ENCODE assay signal across 8 cellular contexts in genomic region chr1:202379884-202380529, GRCh38. TPM values are rescaled to one million over a fixed set of nuclear protein-coding genes. Genes with fewer than 3 reads are reported as not detected.
DNase-seq lines count a peak whose midpoint lies in the region; ATAC-seq and TF ChIP-seq lines count a peak whose summit lies in the region.
"Not testable (repeated sequence)": the region's sequence is repeated elsewhere in the genome, so short reads cannot be mapped to it uniquely, and the experiment has no call there.

No MANE protein-coding gene starts in this region.

- CTCF ChIA-PET in IMR-90 (lab: Yijun Ruan, JAX); mammary epithelial cell (lab: Charles Lee; ENCODE audit: low non-redundant PET): not testable (repeated sequence)

- H2BK5ac ChIP-seq in IMR-90 (ENCODE audit: low read depth, low read length, poor library complexity, severe bottlenecking), result not testable (repeated sequence)

- TF ChIP-seq RAD21 in IMR-90 (IDR thresholded peaks at IDR 0.05; ENCODE audit: low read length), result not testable (repeated sequence)

- not testable (repeated sequence) for H3K9ac ChIP-seq in IMR-90 (ENCODE audit: low read depth, low read length); mammary epithelial cell (ENCODE audit: insufficient read depth, low read length)
- peak overlapping the region; percentile 42; the same call in 1 of the 2 replicates for H3K9ac ChIP-seq in iPS-20b (ENCODE audit: low read depth, low read length)

- H2AFZ ChIP-seq in IMR-90 (replicated peaks; ENCODE audit: low read length, poor library complexity); mammary epithelial cell (ENCODE audit: low read depth, low read length): not testable (repeated sequence)

- 20% methylated on average over 1 of the region's 4 CpGs; no CpG with 5 or more reads in 1 of the 2 experiments for WGBS in IMR-90 (ENCODE audit: extremely low coverage in 2 of 2, insufficient read length in 1 of 2), 2 experiments
- WGBS in mammary epithelial cell (ENCODE audit: low coverage, missing lambda C conversion rate), result 52% methylated on average over 4 of the region's 4 CpGs

- H3K27ac Mint-ChIP-seq in activated T-helper 1 cell treated with anti-CD3 and anti-CD28 coated beads, Interleukin-12 subunit alpha, Interleukin-12 subunit beta, Interleukin-2, Interleukin-4 antibody, amounts not matched to agents 30 ng/mL and 10 ng/mL and 1 ng/mL, durations not matched to agents 14 hours and 24 hours and 36 hours, result peak overlapping the region; percentile 8
- H3K27ac Mint-ChIP-seq in nephron, result peak overlapping the region; percentile 23 to 44 (median 44)

- not testable (repeated sequence) for H2BK15ac ChIP-seq in IMR-90 (ENCODE audit: low read depth, low read length)

- H3K27me3 Mint-ChIP-seq in activated T-helper 1 cell treated with anti-CD3 and anti-CD28 coated beads, Interleukin-12 subunit alpha, Interleukin-12 subunit beta, Interleukin-2, Interleukin-4 antibody, amounts not matched to agents 30 ng/mL and 10 ng/mL and 1 ng/mL, durations not matched to agents 14 hours and 24 hours and 36 hours (ENCODE audit: insufficient read depth); nephron (ENCODE audit: low read depth): not testable (repeated sequence)

- H3K4me3 Mint-ChIP-seq in activated T-helper 1 cell treated with anti-CD3 and anti-CD28 coated beads, Interleukin-12 subunit alpha, Interleukin-12 subunit beta, Interleukin-2, Interleukin-4 antibody, amounts not matched to agents 30 ng/mL and 10 ng/mL and 1 ng/mL, durations not matched to agents 14 hours and 24 hours and 36 hours; nephron: not testable (repeated sequence)

- not testable (repeated sequence) for H3K36me3 ChIP-seq in IMR-90 (ENCODE audit: control insufficient read depth, insufficient read depth, low read length); RWPE2 (ENCODE audit: low read depth); mammary epithelial cell (ENCODE audit: insufficient read depth, low read length); iPS-20b (ENCODE audit: insufficient read depth, low read depth, low read length)

- H2AK5ac ChIP-seq in IMR-90 (ENCODE audit: low read depth, low read length), result peak overlapping the region; percentile 24; the same call in 1 of the 2 replicates

- H3K36me3 Mint-ChIP-seq in activated T-helper 1 cell treated with anti-CD3 and anti-CD28 coated beads, Interleukin-12 subunit alpha, Interleukin-12 subunit beta, Interleukin-2, Interleukin-4 antibody, amounts not matched to agents 30 ng/mL and 10 ng/mL and 1 ng/mL, durations not matched to agents 14 hours and 24 hours and 36 hours (ENCODE audit: low read depth); nephron (ENCODE audit: low read depth): not testable (repeated sequence)

- BruUV-seq in IMR-90 (replicated peaks; lab: Mats Ljungman, UMichigan); mammary epithelial cell (replicated peaks; lab: Mats Ljungman, UMichigan): not testable (repeated sequence)

- not testable (repeated sequence) for H3K56ac ChIP-seq in IMR-90 (ENCODE audit: extremely low read depth, insufficient read depth, low read length)

- not testable (repeated sequence) for H4K8ac ChIP-seq in IMR-90 (ENCODE audit: low read depth in 2 of 2, low read length in 2 of 2)

- H3K79me1 ChIP-seq in IMR-90 (ENCODE audit: low read depth in 1 of 2, low read length in 2 of 2), result peaks cover 12 to 15% of the 10 kb centered on the region in 2 experiments

- H4K91ac ChIP-seq in IMR-90 (ENCODE audit: insufficient read depth, low read depth, low read length), result not testable (repeated sequence)

- not testable (repeated sequence) for H3K9me3 ChIP-seq in IMR-90 (ENCODE audit: control insufficient read depth, insufficient read depth, low read length); RWPE2 (ENCODE audit: severe bottlenecking); mammary epithelial cell (replicated peaks; ENCODE audit: insufficient read depth, low read length); iPS-20b (ENCODE audit: insufficient read depth, low read depth, low read length)

- DNase-seq in DMS 273 (lab: John Stamatoyannopoulos, UW; ENCODE audit: unreplicated experiment), result peak; percentile 9
- DNase-seq in IMR-90; RWPE2 (ENCODE audit: low spot score); stimulated activated naive CD8-positive, alpha-beta T cell treated with anti-CD3 and anti-CD28 coated beads, Interleukin-15, Interleukin-2, amounts not matched to agents 100 U/mL and 50 U/mL, for 24 hours: not testable (repeated sequence)
- peak; percentile 26 for DNase-seq in activated T-helper 1 cell treated with anti-CD3 and anti-CD28 coated beads, Interleukin-12 subunit alpha, Interleukin-12 subunit beta, Interleukin-2, Interleukin-4 antibody, amounts not matched to agents 30 ng/mL and 10 ng/mL and 1 ng/mL, durations not matched to agents 14 hours and 24 hours and 36 hours (ENCODE audit: low spot score)
- peak; percentile 75 for DNase-seq in mammary epithelial cell

- not testable (repeated sequence) for H3K14ac ChIP-seq in IMR-90 (replicated peaks; ENCODE audit: low read depth, low read length)

- H2BK20ac ChIP-seq in IMR-90 (ENCODE audit: low read depth, low read length), result not testable (repeated sequence)

- H3K4me3 ChIP-seq in IMR-90 (ENCODE audit: insufficient read depth, low read depth, low read length); RWPE2 (ENCODE audit: severe bottlenecking); mammary epithelial cell (replicated peaks in 1 of 3; ENCODE audit: insufficient read depth in 1 of 3, low read depth in 2 of 3, low read length in 3 of 3): not testable (repeated sequence)
- peak overlapping the region; percentile 51; the same call in 1 of the 2 replicates for H3K4me3 ChIP-seq in iPS-20b (ENCODE audit: low read length)

- not testable (repeated sequence) for H3K23ac ChIP-seq in IMR-90 (ENCODE audit: low read depth, low read length)

- not testable (repeated sequence) for H3K9me3 Mint-ChIP-seq in activated T-helper 1 cell treated with anti-CD3 and anti-CD28 coated beads, Interleukin-12 subunit alpha, Interleukin-12 subunit beta, Interleukin-2, Interleukin-4 antibody, amounts not matched to agents 30 ng/mL and 10 ng/mL and 1 ng/mL, durations not matched to agents 14 hours and 24 hours and 36 hours; nephron

- dilution Hi-C loops in IMR-90 (cut with HindIII; ENCODE audit: low sequenced_read_pairs, unreplicated experiment); mammary epithelial cell (cut with HindIII; ENCODE audit: low sequenced_read_pairs): not testable (repeated sequence)

- ATAC-seq in IMR-90 (ENCODE audit: low read depth), result peak; percentile 53
- ATAC-seq in RWPE2 (ENCODE audit: low read depth), result peak; percentile 58
- peak; percentile 86 for ATAC-seq in stimulated activated naive CD8-positive, alpha-beta T cell treated with anti-CD3 and anti-CD28 coated beads, Interleukin-15, Interleukin-2, amounts not matched to agents 100 U/mL and 50 U/mL, for 24 hours

- not testable (repeated sequence) for TF ChIP-seq POLR2A in IMR-90 (IDR thresholded peaks at IDR 0.05; ENCODE audit: low read depth, low read length)

- not testable (repeated sequence) for H4K20me1 ChIP-seq in IMR-90 (ENCODE audit: insufficient read depth, low read length); mammary epithelial cell (ENCODE audit: insufficient read depth, low read length)

- not testable (repeated sequence) for H3K18ac ChIP-seq in IMR-90 (ENCODE audit: low read depth, low read length)

- H3K27me3 ChIP-seq in IMR-90 (ENCODE audit: control insufficient read depth, insufficient read depth, low read length); RWPE2 (ENCODE audit: insufficient read depth, poor library complexity, severe bottlenecking); mammary epithelial cell (ENCODE audit: insufficient read depth, low read length); iPS-20b (ENCODE audit: insufficient read depth, low read length): not testable (repeated sequence)

- peaks cover 14% of the 10 kb centered on the region for H3K4me1 Mint-ChIP-seq in activated T-helper 1 cell treated with anti-CD3 and anti-CD28 coated beads, Interleukin-12 subunit alpha, Interleukin-12 subunit beta, Interleukin-2, Interleukin-4 antibody, amounts not matched to agents 30 ng/mL and 10 ng/mL and 1 ng/mL, durations not matched to agents 14 hours and 24 hours and 36 hours (ENCODE audit: low read depth)
- H3K4me1 Mint-ChIP-seq in nephron, result peaks cover 14% of the 10 kb centered on the region

- H3K27ac ChIP-seq in IMR-90 (ENCODE audit: insufficient read depth, low read length); RWPE2 (ENCODE audit: poor library complexity, severe bottlenecking); mammary epithelial cell (ENCODE audit: insufficient read depth, low read depth, low read length): not testable (repeated sequence)
- H3K27ac ChIP-seq in iPS-20b (ENCODE audit: low read length), result peak overlapping the region; percentile 38

- H2AK9ac ChIP-seq in IMR-90 (replicated peaks; ENCODE audit: low read depth, low read length, poor library complexity), result not testable (repeated sequence)

- H2BK120ac ChIP-seq in IMR-90 (ENCODE audit: low read depth, low read length), result not testable (repeated sequence)

- H3K4me2 ChIP-seq in IMR-90 (ENCODE audit: low read depth, low read length), result peak overlapping the region; percentile 82; the same call in 1 of the 2 replicates
- H3K4me2 ChIP-seq in mammary epithelial cell (ENCODE audit: insufficient read depth, low read depth, low read length), result not testable (repeated sequence)

- not testable (repeated sequence) for H4K5ac ChIP-seq in IMR-90 (ENCODE audit: low read depth, low read length)

- not testable (repeated sequence) for H3K4me1 ChIP-seq in IMR-90 (ENCODE audit: control insufficient read depth, insufficient read depth, low read length); mammary epithelial cell (ENCODE audit: insufficient read depth, low read length)
- H3K4me1 ChIP-seq in RWPE2 (ENCODE audit: insufficient read depth, poor library complexity, severe bottlenecking) (peaks cover 19% of the 10 kb centered on the region), iPS-20b (ENCODE audit: insufficient read depth, low read length) (peaks cover 24% of the 10 kb centered on the region)

- not testable (repeated sequence) for TF ChIP-seq CTCF in IMR-90 (conservative IDR thresholded peaks at IDR 0.05; ENCODE audit: low read depth, low read length)
- TF ChIP-seq CTCF in RWPE2 (IDR thresholded peaks at IDR 0.05; ENCODE audit: poor library complexity, severe bottlenecking), result peak; percentile 16
- TF ChIP-seq CTCF in mammary epithelial cell (conservative IDR thresholded peaks at IDR 0.05 in 1 of 2, IDR thresholded peaks at IDR 0.05 in 1 of 2; ENCODE audit: extremely low read depth in 1 of 2, insufficient read depth in 1 of 2, low read depth in 1 of 2, low read length in 2 of 2), result peak; percentile 18 to 31
- TF ChIP-seq CTCF in nephron (IDR thresholded peaks at IDR 0.05; ENCODE audit: unreplicated experiment in 3 of 3), result peak in 1 of 3 experiments; percentile 30

- H3K79me2 ChIP-seq in mammary epithelial cell (ENCODE audit: insufficient read depth, low read length), result not testable (repeated sequence)

- H3K9me1 ChIP-seq in IMR-90 (ENCODE audit: insufficient read depth, low read length), result not testable (repeated sequence)

- in situ Hi-C loops in IMR-90 (cut with MboI; ENCODE audit: low sequenced_read_pairs); mammary epithelial cell (cut with MboI; ENCODE audit: low sequenced_read_pairs in 2 of 2): not testable (repeated sequence)

- POLR2A ChIA-PET in IMR-90 (lab: Charles Lee; ENCODE audit: unreplicated experiment), result not testable (repeated sequence)

- intact Hi-C loops in IMR-90 (cut with micrococcal nuclease); mammary epithelial cell (cut with micrococcal nuclease): not testable (repeated sequence)
- intact Hi-C loops in activated T-helper 1 cell treated with anti-CD3 and anti-CD28 coated beads, Interleukin-12 subunit alpha, Interleukin-12 subunit beta, Interleukin-2, Interleukin-4 antibody, amounts not matched to agents 30 ng/mL and 10 ng/mL and 1 ng/mL, durations not matched to agents 14 hours and 24 hours and 36 hours (cut with micrococcal nuclease), result loop anchor here (1.0 kb wide), 1 partner anchor 31 kb away; no protein-coding TSS in a partner anchor

- H3K4ac ChIP-seq in IMR-90 (ENCODE audit: low read depth, low read length), result not testable (repeated sequence)

RNA-seq across cellular contexts. Expression of gene PPP1R12B, which starts 31.5 kb away (rescaled TPM):
- 12.0 and 22.8 TPM in 2 replicates for total RNA-seq in IMR-90 (2012; rRNA removed)
- 8.1 and 8.5 TPM in 2 replicates for polyA plus RNA-seq in IMR-90 (2012; rRNA removed)
- polyA plus RNA-seq in IMR-90 (2012; cell fraction: cytosol; rRNA removed), result 1.3 and 2.5 TPM in 2 replicates
- polyA plus RNA-seq in IMR-90 (2012; cell fraction: nucleus; rRNA removed; ENCODE audit: low replicate concordance), result 9.7 and 44.2 TPM in 2 replicates
- 11.1 and 15.8 TPM in 2 replicates for total RNA-seq in activated T-helper 1 cell treated with anti-CD3 and anti-CD28 coated beads, Interleukin-12 subunit alpha, Interleukin-12 subunit beta, Interleukin-2, Interleukin-4 antibody, amounts not matched to agents 30 ng/mL and 10 ng/mL and 1 ng/mL, durations not matched to agents 14 hours and 24 hours and 36 hours
- 10 to 100 TPM; 13.5 to 42.0 TPM for total RNA-seq in mammary epithelial cell
- polyA plus RNA-seq in mammary epithelial cell, result 5.0 TPM
- polyA minus RNA-seq in mammary epithelial cell, result 15.6 TPM

RNA-seq across cellular contexts. Expression of gene UBE2T, which starts 38.3 kb away (rescaled TPM):
- 53.6 and 61.1 TPM in 2 replicates for total RNA-seq in IMR-90 (2012; rRNA removed)
- 72.7 and 74.7 TPM in 2 replicates for polyA plus RNA-seq in IMR-90 (2012; rRNA removed)
- 19.6 and 34.4 TPM in 2 replicates for polyA plus RNA-seq in IMR-90 (2012; cell fraction: cytosol; rRNA removed)
- 7.6 and 20.9 TPM in 2 replicates for polyA plus RNA-seq in IMR-90 (2012; cell fraction: nucleus; rRNA removed; ENCODE audit: low replicate concordance)
- 82.9 and 88.1 TPM in 2 replicates for total RNA-seq in activated T-helper 1 cell treated with anti-CD3 and anti-CD28 coated beads, Interleukin-12 subunit alpha, Interleukin-12 subunit beta, Interleukin-2, Interleukin-4 antibody, amounts not matched to agents 30 ng/mL and 10 ng/mL and 1 ng/mL, durations not matched to agents 14 hours and 24 hours and 36 hours
- total RNA-seq in mammary epithelial cell, result 10 to 100 TPM; 11.0 to 34.7 TPM
- polyA plus RNA-seq in mammary epithelial cell, result 89.1 TPM
- 17.7 TPM for polyA minus RNA-seq in mammary epithelial cell
